Comparison of ENCODE assay signal across 12 cellular contexts in genomic region chr1:150976401-150976821, GRCh38. TPM values are rescaled to one million over a fixed set of nuclear protein-coding genes. Genes with fewer than 3 reads are reported as not detected.
DNase-seq lines count a peak whose midpoint lies in the region; TF ChIP-seq lines count a peak whose summit lies in the region.
"Had no signal": no experiment of that assay in that cellular context is flagged by ENCODE, and none has a peak within 500 bp of the region (broad histone marks: within the 10 kb centered on the region; RNA-seq: fewer than 3 reads in every experiment).

No MANE protein-coding gene starts in this region.

- H3K27ac Mint-ChIP-seq in activated naive CD4-positive, alpha-beta T cell treated with anti-CD3 and anti-CD28 coated beads for 36 hours, result peak overlapping the region; percentile 75
- peak overlapping the region; percentile 78 for H3K27ac Mint-ChIP-seq in activated naive CD8-positive, alpha-beta T cell treated with anti-CD3 and anti-CD28 coated beads for 36 hours
- H3K27ac Mint-ChIP-seq in mesothelial cell of epicardium (no peak overlapping the region), type B pancreatic cell (peak overlapping the region; percentile 37)

- intact Hi-C loops in activated naive CD4-positive, alpha-beta T cell treated with anti-CD3 and anti-CD28 coated beads for 36 hours (cut with micrococcal nuclease), result loop anchor here (2.0 to 10.0 kb wide), 5 partner anchors 99 to 612 kb away; partner anchors contain the start of genes ARNT, CTSS and RPRD2

- no peak for DNase-seq in activated naive CD4-positive, alpha-beta T cell treated with anti-CD3 and anti-CD28 coated beads for 36 hours
- DNase-seq in activated naive CD4-positive, alpha-beta T cell (lab: John Stamatoyannopoulos, UW), result no peak
- no peak for DNase-seq in activated naive CD8-positive, alpha-beta T cell treated with anti-CD3 and anti-CD28 coated beads for 36 hours
- DNase-seq in mesothelial cell of epicardium (ENCODE audit: low spot score in 2 of 2, unreplicated experiment in 2 of 2), result no peak
- no peak for DNase-seq in type B pancreatic cell (ENCODE audit: extremely low spot score, unreplicated experiment)
- DNase-seq in globus pallidus (ENCODE audit: low spot score), result no peak
- DNase-seq in GM20000 (ENCODE audit: low spot score), result no peak
- no peak for DNase-seq in cortex of kidney (lab: John Stamatoyannopoulos, UW)
- DNase-seq: BE2C, left colon, NCI-H187 had no signal

- peak overlapping the region; percentile 57 for H3K4me3 Mint-ChIP-seq in activated naive CD4-positive, alpha-beta T cell treated with anti-CD3 and anti-CD28 coated beads for 36 hours
- peak overlapping the region; percentile 80 for H3K4me3 Mint-ChIP-seq in activated naive CD8-positive, alpha-beta T cell treated with anti-CD3 and anti-CD28 coated beads for 36 hours
- peak overlapping the region; percentile 70 for H3K4me3 Mint-ChIP-seq in mesothelial cell of epicardium
- peak overlapping the region; percentile 86 for H3K4me3 Mint-ChIP-seq in type B pancreatic cell

- peaks cover 58% of the 10 kb centered on the region for H3K4me1 Mint-ChIP-seq in activated naive CD4-positive, alpha-beta T cell treated with anti-CD3 and anti-CD28 coated beads for 36 hours (ENCODE audit: low read depth)
- peaks cover 49% of the 10 kb centered on the region for H3K4me1 Mint-ChIP-seq in activated naive CD8-positive, alpha-beta T cell treated with anti-CD3 and anti-CD28 coated beads for 36 hours
- H3K4me1 Mint-ChIP-seq in mesothelial cell of epicardium (peaks cover 33% of the 10 kb centered on the region), type B pancreatic cell (ENCODE audit: unreplicated experiment) (peaks cover 35% of the 10 kb centered on the region)

- H3K27me3 Mint-ChIP-seq in activated naive CD4-positive, alpha-beta T cell treated with anti-CD3 and anti-CD28 coated beads for 36 hours (ENCODE audit: low read depth), result no peaks in the 10 kb centered on the region
- H3K27me3 Mint-ChIP-seq in activated naive CD8-positive, alpha-beta T cell treated with anti-CD3 and anti-CD28 coated beads for 36 hours, result no peaks in the 10 kb centered on the region
- H3K27me3 Mint-ChIP-seq in mesothelial cell of epicardium (ENCODE audit: low read depth) (no peaks in the 10 kb centered on the region), type B pancreatic cell (no peaks in the 10 kb centered on the region)

- H3K36me3 Mint-ChIP-seq in activated naive CD4-positive, alpha-beta T cell treated with anti-CD3 and anti-CD28 coated beads for 36 hours (ENCODE audit: low read depth), result peaks cover 2% of the 10 kb centered on the region
- peaks cover 18% of the 10 kb centered on the region for H3K36me3 Mint-ChIP-seq in activated naive CD8-positive, alpha-beta T cell treated with anti-CD3 and anti-CD28 coated beads for 36 hours
- no peaks in the 10 kb centered on the region for H3K36me3 Mint-ChIP-seq in mesothelial cell of epicardium
- no peaks in the 10 kb centered on the region for H3K36me3 Mint-ChIP-seq in type B pancreatic cell

- TF ChIP-seq CTCF in mesothelial cell of epicardium (IDR thresholded peaks at IDR 0.05; ENCODE audit: unreplicated experiment) (no peak), type B pancreatic cell (conservative IDR thresholded peaks at IDR 0.05) (no peak), GM20000 (IDR thresholded peaks at IDR 0.05; ENCODE audit: extremely low read depth, missing control alignments) (no peak)

- CTCF ChIA-PET in activated naive CD4-positive, alpha-beta T cell treated with anti-CD3 and anti-CD28 coated beads for 36 hours (lab: Charles Lee), result interaction anchor here (0.7 to 14.7 kb wide), 7 partner anchors 8 to 460 kb away, joined by 3 to 171 read pairs (median 5); partner anchors contain the start of gene MINDY1

- no peaks in the 10 kb centered on the region for H3K9me3 Mint-ChIP-seq in activated naive CD4-positive, alpha-beta T cell treated with anti-CD3 and anti-CD28 coated beads for 36 hours
- H3K9me3 Mint-ChIP-seq in activated naive CD8-positive, alpha-beta T cell treated with anti-CD3 and anti-CD28 coated beads for 36 hours, result no peaks in the 10 kb centered on the region
- H3K9me3 Mint-ChIP-seq in mesothelial cell of epicardium (no peaks in the 10 kb centered on the region), type B pancreatic cell (no peaks in the 10 kb centered on the region)

RNA-seq across cellular contexts. Expression of gene CERS2, which starts 1.8 kb away (rescaled TPM):
- 100 to 1,000 TPM; 130 to 135 TPM for total RNA-seq in activated naive CD4-positive, alpha-beta T cell treated with anti-CD3 and anti-CD28 coated beads for 36 hours
- 100 to 1,000 TPM; 160 to 166 TPM for total RNA-seq in activated naive CD8-positive, alpha-beta T cell treated with anti-CD3 and anti-CD28 coated beads for 36 hours
- total RNA-seq in mesothelial cell of epicardium, result 127 to 137 TPM (median 132 TPM) in 3 replicates
- total RNA-seq in type B pancreatic cell (ENCODE audit: low replicate concordance), result 129 and 181 TPM in 2 replicates

RNA-seq across cellular contexts. Expression of gene ANXA9, which starts 5.7 kb away (rescaled TPM):
- not detected for total RNA-seq in activated naive CD4-positive, alpha-beta T cell treated with anti-CD3 and anti-CD28 coated beads for 36 hours
- not detected for total RNA-seq in activated naive CD8-positive, alpha-beta T cell treated with anti-CD3 and anti-CD28 coated beads for 36 hours
- 1.2 TPM in 3 replicates for total RNA-seq in mesothelial cell of epicardium
- total RNA-seq in type B pancreatic cell (ENCODE audit: low replicate concordance), result 5.8 and 9.5 TPM in 2 replicates
- total RNA-seq: left colon, SJSA1 had no signal

RNA-seq across cellular contexts. Expression of gene MINDY1, which starts 30.3 kb away (rescaled TPM):
- 10 to 100 TPM; 14.6 to 15.1 TPM for total RNA-seq in activated naive CD4-positive, alpha-beta T cell treated with anti-CD3 and anti-CD28 coated beads for 36 hours
- total RNA-seq in activated naive CD8-positive, alpha-beta T cell treated with anti-CD3 and anti-CD28 coated beads for 36 hours, result 10 to 100 TPM in 1 of 2 experiments, 1 to 10 TPM in 1; 9.4 to 11.6 TPM
- total RNA-seq in mesothelial cell of epicardium, result 29.7 to 31.7 TPM (median 30.9 TPM) in 3 replicates
- total RNA-seq in type B pancreatic cell (ENCODE audit: low replicate concordance), result 28.5 and 38.8 TPM in 2 replicates

RNA-seq across cellular contexts. Expression of gene PRUNE1, which starts 31.8 kb away (rescaled TPM):
- 10 to 100 TPM; 13.3 to 15.9 TPM for total RNA-seq in activated naive CD4-positive, alpha-beta T cell treated with anti-CD3 and anti-CD28 coated beads for 36 hours
- 10 to 100 TPM; 13.0 to 14.4 TPM for total RNA-seq in activated naive CD8-positive, alpha-beta T cell treated with anti-CD3 and anti-CD28 coated beads for 36 hours
- total RNA-seq in mesothelial cell of epicardium, result 25.0 to 25.8 TPM (median 25.4 TPM) in 3 replicates
- 16.3 and 20.4 TPM in 2 replicates for total RNA-seq in type B pancreatic cell (ENCODE audit: low replicate concordance)

RNA-seq across cellular contexts. Expression of gene SETDB1, which starts 50.2 kb away (rescaled TPM):
- 10 to 100 TPM; 40.4 to 44.7 TPM for total RNA-seq in activated naive CD4-positive, alpha-beta T cell treated with anti-CD3 and anti-CD28 coated beads for 36 hours
- 10 to 100 TPM; 40.4 to 51.1 TPM for total RNA-seq in activated naive CD8-positive, alpha-beta T cell treated with anti-CD3 and anti-CD28 coated beads for 36 hours
- total RNA-seq in mesothelial cell of epicardium, result 101 to 103 TPM (median 101 TPM) in 3 replicates
- total RNA-seq in type B pancreatic cell (ENCODE audit: low replicate concordance), result 53.5 and 73.8 TPM in 2 replicates
